In genomic region chr17:77095461-77095860, GRCh38 we compare ENCODE assay signal across 1 cellular context.
TF ChIP-seq lines count a peak whose summit lies in the region.

No MANE protein-coding gene starts in this region.

TF ChIP-seq in HCT116, 20 proteins besides CTCF, POLR2A, EP300 and RAD21:
- peak; percentile 25; the same call in 1 of the 2 replicates for TF ChIP-seq POLR2AphosphoS5 (IDR thresholded peaks at IDR 0.05; ENCODE audit: low read depth, low read length)
- no peak for TF ChIP-seq EZH2 (IDR thresholded peaks at IDR 0.05)
